In the genomic region with DNA sequence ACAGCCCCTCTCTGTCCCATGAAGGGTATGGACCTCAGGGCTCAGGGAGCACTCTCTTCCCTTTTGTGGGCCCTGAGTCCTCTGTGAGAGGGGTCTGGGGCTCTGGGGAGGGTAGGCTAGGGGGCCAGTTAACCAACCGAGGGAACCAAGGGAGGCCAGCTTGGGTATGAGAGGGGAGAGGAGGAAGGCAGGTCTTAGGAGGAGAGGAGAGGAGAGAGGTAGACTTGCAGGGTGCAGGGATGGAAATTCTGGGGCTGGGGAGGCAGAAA, we compare ENCODE assay signal across 9 cellular contexts. TPM values are rescaled to one million over a fixed set of nuclear protein-coding genes. Genes with fewer than 3 reads are reported as not detected.
DNase-seq lines count a peak whose midpoint lies in the region; ATAC-seq and TF ChIP-seq lines count a peak whose summit lies in the region.
"Had no signal": no experiment of that assay in that cellular context is flagged by ENCODE, and none has a peak within 500 bp of the region (broad histone marks: within the 10 kb centered on the region; RNA-seq: fewer than 3 reads in every experiment).

No MANE protein-coding gene starts in this region.

- H3K36me3 Mint-ChIP-seq in stimulated activated naive CD8-positive, alpha-beta T cell treated with anti-CD3 and anti-CD28 coated beads, Interleukin-15, Interleukin-2, amounts not matched to agents 100 ng/mL and 50 ng/mL, for 24 hours (ENCODE audit: low read depth), result no peaks in the 10 kb centered on the region
- no peaks in the 10 kb centered on the region for H3K36me3 Mint-ChIP-seq in natural killer cell treated with Interleukin-12 subunit alpha and Interleukin-12 subunit beta and Interleukin-15 and Interleukin-18, amount 100 ng/mL, for 72 hours

- H3K4me3 Mint-ChIP-seq in stimulated activated naive CD8-positive, alpha-beta T cell treated with anti-CD3 and anti-CD28 coated beads, Interleukin-15, Interleukin-2, amounts not matched to agents 100 ng/mL and 50 ng/mL, for 24 hours, result peak overlapping the region; percentile 82
- H3K4me3 Mint-ChIP-seq in natural killer cell treated with Interleukin-12 subunit alpha and Interleukin-12 subunit beta and Interleukin-15 and Interleukin-18, amount 100 ng/mL, for 72 hours, result peak overlapping the region; percentile 97

- peaks cover 13% of the 10 kb centered on the region for H3K4me1 Mint-ChIP-seq in stimulated activated naive CD8-positive, alpha-beta T cell treated with anti-CD3 and anti-CD28 coated beads, Interleukin-15, Interleukin-2, amounts not matched to agents 100 ng/mL and 50 ng/mL, for 24 hours (ENCODE audit: low read depth)
- peaks cover 11 to 15% of the 10 kb centered on the region in 2 donors for H3K4me1 Mint-ChIP-seq in natural killer cell treated with Interleukin-12 subunit alpha and Interleukin-12 subunit beta and Interleukin-15 and Interleukin-18, amount 100 ng/mL, for 72 hours (ENCODE audit: low read depth in 2 of 2)

- H3K27me3 ChIP-seq in dorsolateral prefrontal cortex, result no peaks in the 10 kb centered on the region

- intact Hi-C loops in dorsolateral prefrontal cortex (cut with DNase I), result no loop called here

- peak overlapping the region in 53 of 59 donors; percentile 25 to 96 (median 88) for H3K27ac ChIP-seq in dorsolateral prefrontal cortex

- no peak for ATAC-seq in stimulated activated naive CD8-positive, alpha-beta T cell treated with anti-CD3 and anti-CD28 coated beads, Interleukin-15, Interleukin-2, amounts not matched to agents 100 U/mL and 50 U/mL, for 24 hours
- no peak for ATAC-seq in natural killer cell treated with Interleukin-12 subunit alpha and Interleukin-12 subunit beta and Interleukin-15 and Interleukin-18, amount 100 ng/mL, for 72 hours

- no peaks in the 10 kb centered on the region for H3K9me3 Mint-ChIP-seq in stimulated activated naive CD8-positive, alpha-beta T cell treated with anti-CD3 and anti-CD28 coated beads, Interleukin-15, Interleukin-2, amounts not matched to agents 100 ng/mL and 50 ng/mL, for 24 hours
- H3K9me3 Mint-ChIP-seq in natural killer cell treated with Interleukin-12 subunit alpha and Interleukin-12 subunit beta and Interleukin-15 and Interleukin-18, amount 100 ng/mL, for 72 hours, result no peaks in the 10 kb centered on the region

- peaks cover 30% of the 10 kb centered on the region for H3K27me3 Mint-ChIP-seq in stimulated activated naive CD8-positive, alpha-beta T cell treated with anti-CD3 and anti-CD28 coated beads, Interleukin-15, Interleukin-2, amounts not matched to agents 100 ng/mL and 50 ng/mL, for 24 hours
- peaks cover 42 to 56% of the 10 kb centered on the region in 2 donors for H3K27me3 Mint-ChIP-seq in natural killer cell treated with Interleukin-12 subunit alpha and Interleukin-12 subunit beta and Interleukin-15 and Interleukin-18, amount 100 ng/mL, for 72 hours

- no peak for TF ChIP-seq CTCF in dorsolateral prefrontal cortex (IDR thresholded peaks at IDR 0.05 in 54 of 56, conservative IDR thresholded peaks at IDR 0.05 in 2 of 56; ENCODE audit: low read depth in 1 of 56, partially characterized antibody in 56 of 56)

- peak overlapping the region; percentile 58 to 92 (median 81) for H3K4me3 ChIP-seq in dorsolateral prefrontal cortex

- no peak for DNase-seq in stimulated activated naive CD8-positive, alpha-beta T cell treated with anti-CD3 and anti-CD28 coated beads, Interleukin-15, Interleukin-2, amounts not matched to agents 100 U/mL and 50 U/mL, for 24 hours
- no peak for DNase-seq in dorsolateral prefrontal cortex
- DNase-seq in natural killer cell treated with Interleukin-12 subunit alpha and Interleukin-12 subunit beta and Interleukin-15 and Interleukin-18, amount 100 ng/mL, for 72 hours (ENCODE audit: low spot score), result no peak
- no peak for DNase-seq in NCI-H748 (lab: John Stamatoyannopoulos, UW; ENCODE audit: unreplicated experiment)
- DNase-seq in cerebellum (ENCODE audit: low spot score), result no peak
- DNase-seq in cerebellar cortex (ENCODE audit: low spot score), result no peak
- no peak for DNase-seq in activated CD8-positive, alpha-beta memory T cell treated with anti-CD3 and anti-CD28 coated beads, Interleukin-2, amount 50 U/mL, for 48 hours
- DNase-seq: activated CD4-positive, alpha-beta T cell treated with anti-CD3 and anti-CD28 coated beads, Interleukin-2, amount 50 U/mL, for 4 hours had no signal

- peak overlapping the region; percentile 29 for H3K27ac Mint-ChIP-seq in stimulated activated naive CD8-positive, alpha-beta T cell treated with anti-CD3 and anti-CD28 coated beads, Interleukin-15, Interleukin-2, amounts not matched to agents 100 ng/mL and 50 ng/mL, for 24 hours
- peak overlapping the region in 1 of 2 donors; percentile 51 for H3K27ac Mint-ChIP-seq in natural killer cell treated with Interleukin-12 subunit alpha and Interleukin-12 subunit beta and Interleukin-15 and Interleukin-18, amount 100 ng/mL, for 72 hours

RNA-seq across cellular contexts. Expression of a gene that starts 0.7 kb away (rescaled TPM):
- 10 to 100 TPM in 24 of 120 experiments, 1 to 10 TPM in 96; 4.0 to 19.1 (median 8.0) TPM for total RNA-seq in dorsolateral prefrontal cortex
- total RNA-seq in natural killer cell treated with Interleukin-12 subunit alpha and Interleukin-12 subunit beta and Interleukin-15 and Interleukin-18, amount 100 ng/mL, for 72 hours, result not detected
- 6.1 TPM for total RNA-seq in cerebellum

RNA-seq across cellular contexts. Expression of a gene that starts 0.8 kb away (rescaled TPM):
- total RNA-seq in dorsolateral prefrontal cortex (10 to 100 TPM in 3 of 120 experiments, 1 to 10 TPM in 117; 2.6 to 11.1 (median 5.7) TPM), cerebellum (2.5 TPM)
- not detected for total RNA-seq in natural killer cell treated with Interleukin-12 subunit alpha and Interleukin-12 subunit beta and Interleukin-15 and Interleukin-18, amount 100 ng/mL, for 72 hours

RNA-seq across cellular contexts. Expression of a gene that starts 24.2 kb away (rescaled TPM):
- total RNA-seq in dorsolateral prefrontal cortex, result 1 to 10 TPM in 59 of 120 experiments, under 1 TPM in 50, not detected in 11; 0.29 to 3.8 (median 1.0) TPM
- total RNA-seq in natural killer cell treated with Interleukin-12 subunit alpha and Interleukin-12 subunit beta and Interleukin-15 and Interleukin-18, amount 100 ng/mL, for 72 hours, result not detected
- total RNA-seq in cerebellum, result 1.8 TPM

RNA-seq across cellular contexts. Expression of a gene that starts 50.5 kb away (rescaled TPM):
- total RNA-seq in dorsolateral prefrontal cortex (1 to 10 TPM in 27 of 120 experiments, under 1 TPM in 76, not detected in 17; 0.16 to 4.8 (median 0.64) TPM), cerebellum (1.1 TPM)
- 1 to 10 TPM in 1 of 2 donors, under 1 TPM in 1; 0.98 to 1.8 TPM for total RNA-seq in natural killer cell treated with Interleukin-12 subunit alpha and Interleukin-12 subunit beta and Interleukin-15 and Interleukin-18, amount 100 ng/mL, for 72 hours
